In the genomic region with DNA sequence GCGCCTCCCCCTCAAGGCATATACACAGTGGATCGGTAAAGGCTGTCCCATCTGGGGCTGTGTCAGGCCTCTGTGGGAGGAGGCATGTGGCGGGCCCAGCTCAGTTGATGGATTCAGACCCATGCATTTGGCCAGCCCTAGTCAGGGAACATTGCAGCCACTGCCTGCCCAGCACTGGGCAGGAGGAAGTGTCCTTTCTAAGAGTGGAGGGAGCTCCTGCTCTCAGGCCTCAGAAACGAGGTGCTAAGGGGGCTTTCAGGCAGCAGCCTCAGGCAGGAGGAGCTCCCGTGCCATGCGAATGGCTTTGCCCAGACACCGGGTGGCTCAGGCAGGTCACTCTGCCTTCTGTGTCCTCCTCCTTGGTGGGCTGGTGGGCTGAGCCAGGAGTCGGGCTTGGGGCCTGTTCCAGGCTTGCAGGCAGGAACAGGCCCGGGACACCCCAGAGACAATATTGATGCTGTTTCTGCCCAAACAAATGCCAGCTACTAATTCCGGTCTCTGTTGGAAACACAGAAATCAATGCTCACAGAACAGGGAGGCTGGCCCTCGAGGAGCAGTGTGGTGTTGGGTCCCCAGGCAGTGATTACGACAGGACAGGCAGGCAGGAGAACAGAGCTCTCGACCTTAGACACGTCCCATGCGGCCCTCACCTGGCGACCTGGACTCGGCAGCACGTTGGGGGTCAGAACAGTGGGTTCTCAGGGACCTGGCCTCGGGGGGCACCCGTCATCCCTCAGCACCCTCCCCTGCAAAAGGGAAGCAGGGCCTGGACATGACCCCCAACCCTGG, we compare ENCODE assay signal across 1 cellular context.
TF ChIP-seq lines count a peak whose summit lies in the region.

No MANE protein-coding gene starts in this region.

TF ChIP-seq in K562, 482 proteins besides CTCF, POLR2A, EP300 and RAD21 (continued from another document and continues in another):
- TF ChIP-seq, protein P1, sequence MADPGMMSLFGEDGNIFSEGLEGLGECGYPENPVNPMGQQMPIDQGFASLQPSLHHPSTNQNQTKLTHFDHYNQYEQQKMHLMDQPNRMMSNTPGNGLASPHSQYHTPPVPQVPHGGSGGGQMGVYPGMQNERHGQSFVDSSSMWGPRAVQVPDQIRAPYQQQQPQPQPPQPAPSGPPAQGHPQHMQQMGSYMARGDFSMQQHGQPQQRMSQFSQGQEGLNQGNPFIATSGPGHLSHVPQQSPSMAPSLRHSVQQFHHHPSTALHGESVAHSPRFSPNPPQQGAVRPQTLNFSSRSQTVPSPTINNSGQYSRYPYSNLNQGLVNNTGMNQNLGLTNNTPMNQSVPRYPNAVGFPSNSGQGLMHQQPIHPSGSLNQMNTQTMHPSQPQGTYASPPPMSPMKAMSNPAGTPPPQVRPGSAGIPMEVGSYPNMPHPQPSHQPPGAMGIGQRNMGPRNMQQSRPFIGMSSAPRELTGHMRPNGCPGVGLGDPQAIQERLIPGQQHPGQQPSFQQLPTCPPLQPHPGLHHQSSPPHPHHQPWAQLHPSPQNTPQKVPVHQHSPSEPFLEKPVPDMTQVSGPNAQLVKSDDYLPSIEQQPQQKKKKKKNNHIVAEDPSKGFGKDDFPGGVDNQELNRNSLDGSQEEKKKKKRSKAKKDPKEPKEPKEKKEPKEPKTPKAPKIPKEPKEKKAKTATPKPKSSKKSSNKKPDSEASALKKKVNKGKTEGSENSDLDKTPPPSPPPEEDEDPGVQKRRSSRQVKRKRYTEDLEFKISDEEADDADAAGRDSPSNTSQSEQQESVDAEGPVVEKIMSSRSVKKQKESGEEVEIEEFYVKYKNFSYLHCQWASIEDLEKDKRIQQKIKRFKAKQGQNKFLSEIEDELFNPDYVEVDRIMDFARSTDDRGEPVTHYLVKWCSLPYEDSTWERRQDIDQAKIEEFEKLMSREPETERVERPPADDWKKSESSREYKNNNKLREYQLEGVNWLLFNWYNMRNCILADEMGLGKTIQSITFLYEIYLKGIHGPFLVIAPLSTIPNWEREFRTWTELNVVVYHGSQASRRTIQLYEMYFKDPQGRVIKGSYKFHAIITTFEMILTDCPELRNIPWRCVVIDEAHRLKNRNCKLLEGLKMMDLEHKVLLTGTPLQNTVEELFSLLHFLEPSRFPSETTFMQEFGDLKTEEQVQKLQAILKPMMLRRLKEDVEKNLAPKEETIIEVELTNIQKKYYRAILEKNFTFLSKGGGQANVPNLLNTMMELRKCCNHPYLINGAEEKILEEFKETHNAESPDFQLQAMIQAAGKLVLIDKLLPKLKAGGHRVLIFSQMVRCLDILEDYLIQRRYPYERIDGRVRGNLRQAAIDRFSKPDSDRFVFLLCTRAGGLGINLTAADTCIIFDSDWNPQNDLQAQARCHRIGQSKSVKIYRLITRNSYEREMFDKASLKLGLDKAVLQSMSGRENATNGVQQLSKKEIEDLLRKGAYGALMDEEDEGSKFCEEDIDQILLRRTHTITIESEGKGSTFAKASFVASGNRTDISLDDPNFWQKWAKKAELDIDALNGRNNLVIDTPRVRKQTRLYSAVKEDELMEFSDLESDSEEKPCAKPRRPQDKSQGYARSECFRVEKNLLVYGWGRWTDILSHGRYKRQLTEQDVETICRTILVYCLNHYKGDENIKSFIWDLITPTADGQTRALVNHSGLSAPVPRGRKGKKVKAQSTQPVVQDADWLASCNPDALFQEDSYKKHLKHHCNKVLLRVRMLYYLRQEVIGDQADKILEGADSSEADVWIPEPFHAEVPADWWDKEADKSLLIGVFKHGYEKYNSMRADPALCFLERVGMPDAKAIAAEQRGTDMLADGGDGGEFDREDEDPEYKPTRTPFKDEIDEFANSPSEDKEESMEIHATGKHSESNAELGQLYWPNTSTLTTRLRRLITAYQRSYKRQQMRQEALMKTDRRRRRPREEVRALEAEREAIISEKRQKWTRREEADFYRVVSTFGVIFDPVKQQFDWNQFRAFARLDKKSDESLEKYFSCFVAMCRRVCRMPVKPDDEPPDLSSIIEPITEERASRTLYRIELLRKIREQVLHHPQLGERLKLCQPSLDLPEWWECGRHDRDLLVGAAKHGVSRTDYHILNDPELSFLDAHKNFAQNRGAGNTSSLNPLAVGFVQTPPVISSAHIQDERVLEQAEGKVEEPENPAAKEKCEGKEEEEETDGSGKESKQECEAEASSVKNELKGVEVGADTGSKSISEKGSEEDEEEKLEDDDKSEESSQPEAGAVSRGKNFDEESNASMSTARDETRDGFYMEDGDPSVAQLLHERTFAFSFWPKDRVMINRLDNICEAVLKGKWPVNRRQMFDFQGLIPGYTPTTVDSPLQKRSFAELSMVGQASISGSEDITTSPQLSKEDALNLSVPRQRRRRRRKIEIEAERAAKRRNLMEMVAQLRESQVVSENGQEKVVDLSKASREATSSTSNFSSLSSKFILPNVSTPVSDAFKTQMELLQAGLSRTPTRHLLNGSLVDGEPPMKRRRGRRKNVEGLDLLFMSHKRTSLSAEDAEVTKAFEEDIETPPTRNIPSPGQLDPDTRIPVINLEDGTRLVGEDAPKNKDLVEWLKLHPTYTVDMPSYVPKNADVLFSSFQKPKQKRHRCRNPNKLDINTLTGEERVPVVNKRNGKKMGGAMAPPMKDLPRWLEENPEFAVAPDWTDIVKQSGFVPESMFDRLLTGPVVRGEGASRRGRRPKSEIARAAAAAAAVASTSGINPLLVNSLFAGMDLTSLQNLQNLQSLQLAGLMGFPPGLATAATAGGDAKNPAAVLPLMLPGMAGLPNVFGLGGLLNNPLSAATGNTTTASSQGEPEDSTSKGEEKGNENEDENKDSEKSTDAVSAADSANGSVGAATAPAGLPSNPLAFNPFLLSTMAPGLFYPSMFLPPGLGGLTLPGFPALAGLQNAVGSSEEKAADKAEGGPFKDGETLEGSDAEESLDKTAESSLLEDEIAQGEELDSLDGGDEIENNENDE (IDR thresholded peaks at IDR 0.05; ENCODE audit: low read depth, low read length), result no peak
- TF ChIP-seq SMAD4 (CRISPR knock-in tag; conservative IDR thresholded peaks at IDR 0.05) (no peak), SMARCA5 (IDR thresholded peaks at IDR 0.05) (no peak), ZBTB7A (IDR thresholded peaks at IDR 0.05; ENCODE audit: borderline replicate concordance, control insufficient read depth, low read depth, low read length) (no peak), MEIS2 (IDR thresholded peaks at IDR 0.05; ENCODE audit: partially characterized antibody) (no peak), PTBP1 (IDR thresholded peaks at IDR 0.05; ENCODE audit: low read depth, low read length) (no peak), TAF7 (tag; IDR thresholded peaks at IDR 0.05) (no peak), CEBPG (CRISPR knock-in tag; IDR thresholded peaks at IDR 0.05) (peak; percentile 26; the same call in 1 of the 2 replicates), CEBPG (tag; conservative IDR thresholded peaks at IDR 0.05 in 1 of 2, IDR thresholded peaks at IDR 0.05 in 1 of 2) (no peak), BRD4 (IDR thresholded peaks at IDR 0.05) (no peak), CEBPB (tag; IDR thresholded peaks at IDR 0.05) (peak; percentile 53; the same call in 1 of the 2 replicates), SMARCA4 (IDR thresholded peaks at IDR 0.05) (no peak), IFI16 (CRISPR knock-in tag; IDR thresholded peaks at IDR 0.05) (no peak), XRCC3 (IDR thresholded peaks at IDR 0.05) (no peak), RBM39 (optimal IDR thresholded peaks at IDR 0.05; ENCODE audit: low read depth, low read length) (no peak), STAG1 (CRISPR knock-in tag; IDR thresholded peaks at IDR 0.05; ENCODE audit: borderline replicate concordance) (peak; percentile 41; the same call in 1 of the 2 replicates), ZNF717 (CRISPR knock-in tag; IDR thresholded peaks at IDR 0.05) (no peak), CGGBP1 (CRISPR knock-in tag; IDR thresholded peaks at IDR 0.05) (no peak), HNRNPK (IDR thresholded peaks at IDR 0.05; ENCODE audit: low read depth, low read length, poor library complexity, severe bottlenecking) (no peak), ZNF217 (CRISPR knock-in tag; IDR thresholded peaks at IDR 0.05) (no peak), KLF16 (IDR thresholded peaks at IDR 0.05) (no peak), ZSCAN29 (IDR thresholded peaks at IDR 0.05) (no peak), ZNF174 (CRISPR knock-in tag; IDR thresholded peaks at IDR 0.05) (no peak), STAT6 (CRISPR knock-in tag; IDR thresholded peaks at IDR 0.05) (no peak), GABPA (tag; conservative IDR thresholded peaks at IDR 0.05; ENCODE audit: low read depth) (no peak), TCF7L2 (IDR thresholded peaks at IDR 0.05; ENCODE audit: low read depth, low read length) (no peak), NBN (IDR thresholded peaks at IDR 0.05; ENCODE audit: low read depth) (no peak), MAZ (CRISPR knock-in tag; conservative IDR thresholded peaks at IDR 0.05 in 1 of 2, IDR thresholded peaks at IDR 0.05 in 1 of 2) (no peak), LCOR (CRISPR knock-in tag; IDR thresholded peaks at IDR 0.05) (no peak), NFRKB (IDR thresholded peaks at IDR 0.05; ENCODE audit: low read depth) (no peak), ARHGAP35 (IDR thresholded peaks at IDR 0.05; ENCODE audit: partially characterized antibody) (no peak), USF1 (CRISPR knock-in tag; IDR thresholded peaks at IDR 0.05) (peak; percentile 62), WHSC1 (IDR thresholded peaks at IDR 0.05; ENCODE audit: low read length) (no peak), HMGXB4 (CRISPR knock-in tag; IDR thresholded peaks at IDR 0.05) (no peak)
- TF ChIP-seq, protein P2, sequence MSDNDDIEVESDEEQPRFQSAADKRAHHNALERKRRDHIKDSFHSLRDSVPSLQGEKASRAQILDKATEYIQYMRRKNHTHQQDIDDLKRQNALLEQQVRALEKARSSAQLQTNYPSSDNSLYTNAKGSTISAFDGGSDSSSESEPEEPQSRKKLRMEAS (CRISPR knock-in tag; IDR thresholded peaks at IDR 0.05), result peak; percentile 67; the same call in 1 of the 2 replicates
- TF ChIP-seq, protein P3, sequence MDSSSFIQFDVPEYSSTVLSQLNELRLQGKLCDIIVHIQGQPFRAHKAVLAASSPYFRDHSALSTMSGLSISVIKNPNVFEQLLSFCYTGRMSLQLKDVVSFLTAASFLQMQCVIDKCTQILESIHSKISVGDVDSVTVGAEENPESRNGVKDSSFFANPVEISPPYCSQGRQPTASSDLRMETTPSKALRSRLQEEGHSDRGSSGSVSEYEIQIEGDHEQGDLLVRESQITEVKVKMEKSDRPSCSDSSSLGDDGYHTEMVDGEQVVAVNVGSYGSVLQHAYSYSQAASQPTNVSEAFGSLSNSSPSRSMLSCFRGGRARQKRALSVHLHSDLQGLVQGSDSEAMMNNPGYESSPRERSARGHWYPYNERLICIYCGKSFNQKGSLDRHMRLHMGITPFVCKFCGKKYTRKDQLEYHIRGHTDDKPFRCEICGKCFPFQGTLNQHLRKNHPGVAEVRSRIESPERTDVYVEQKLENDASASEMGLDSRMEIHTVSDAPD (CRISPR knock-in tag; IDR thresholded peaks at IDR 0.05), result no peak
- TF ChIP-seq, protein P4, sequence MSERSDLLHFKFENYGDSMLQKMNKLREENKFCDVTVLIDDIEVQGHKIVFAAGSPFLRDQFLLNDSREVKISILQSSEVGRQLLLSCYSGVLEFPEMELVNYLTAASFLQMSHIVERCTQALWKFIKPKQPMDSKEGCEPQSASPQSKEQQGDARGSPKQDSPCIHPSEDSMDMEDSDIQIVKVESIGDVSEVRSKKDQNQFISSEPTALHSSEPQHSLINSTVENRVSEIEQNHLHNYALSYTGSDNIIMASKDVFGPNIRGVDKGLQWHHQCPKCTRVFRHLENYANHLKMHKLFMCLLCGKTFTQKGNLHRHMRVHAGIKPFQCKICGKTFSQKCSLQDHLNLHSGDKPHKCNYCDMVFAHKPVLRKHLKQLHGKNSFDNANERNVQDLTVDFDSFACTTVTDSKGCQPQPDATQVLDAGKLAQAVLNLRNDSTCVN (CRISPR knock-in tag; IDR thresholded peaks at IDR 0.05), result no peak
- TF ChIP-seq, protein P5, sequence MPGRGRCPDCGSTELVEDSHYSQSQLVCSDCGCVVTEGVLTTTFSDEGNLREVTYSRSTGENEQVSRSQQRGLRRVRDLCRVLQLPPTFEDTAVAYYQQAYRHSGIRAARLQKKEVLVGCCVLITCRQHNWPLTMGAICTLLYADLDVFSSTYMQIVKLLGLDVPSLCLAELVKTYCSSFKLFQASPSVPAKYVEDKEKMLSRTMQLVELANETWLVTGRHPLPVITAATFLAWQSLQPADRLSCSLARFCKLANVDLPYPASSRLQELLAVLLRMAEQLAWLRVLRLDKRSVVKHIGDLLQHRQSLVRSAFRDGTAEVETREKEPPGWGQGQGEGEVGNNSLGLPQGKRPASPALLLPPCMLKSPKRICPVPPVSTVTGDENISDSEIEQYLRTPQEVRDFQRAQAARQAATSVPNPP (IDR thresholded peaks at IDR 0.05; ENCODE audit: borderline replicate concordance, insufficient read depth, insufficient read length), result no peak
